In genomic region chr14:34331728-34332623, GRCh38 we compare ENCODE assay signal across 8 cellular contexts.
DNase-seq lines count a peak whose midpoint lies in the region; ATAC-seq and TF ChIP-seq lines count a peak whose summit lies in the region.

No MANE protein-coding gene starts in this region.

- DNase-seq in AG09309 (ENCODE audit: low read depth), result no peak
- DNase-seq in NCI-H2107 treated with DMSO at 0.1 percent for 48 hours (lab: John Stamatoyannopoulos, UW; ENCODE audit: unreplicated experiment), result peak; percentile 56
- DNase-seq in activated CD4-positive, CD25-positive, alpha-beta regulatory T cell (lab: John Stamatoyannopoulos, UW), result peak; percentile 15 to 31 (median 19)
- peak; percentile 8 for DNase-seq in cerebellum (ENCODE audit: low spot score)
- DNase-seq in medulla oblongata (ENCODE audit: extremely low spot score), result peak; percentile 66
- DNase-seq in stimulated activated CD8-positive, alpha-beta memory T cell treated with anti-CD3 and anti-CD28 coated beads, Interleukin-4, amount 100 ng/mL, for 4 hours (ENCODE audit: low read depth in 2 of 2, low spot score in 1 of 2), result peak; percentile 8 to 30

- H3K4me3 ChIP-seq in AG09309 (ENCODE audit: control insufficient read depth, low read depth, low read length), result no peak overlapping the region

- ATAC-seq in GM18861 (IDR thresholded peaks at IDR 0.05; ENCODE audit: unreplicated experiment), result peak; percentile 74
- ATAC-seq in HG03060 (IDR thresholded peaks at IDR 0.05; ENCODE audit: low read depth, unreplicated experiment), result peak; percentile 85

- peak; percentile 86 for TF ChIP-seq CTCF in AG09309 (IDR thresholded peaks at IDR 0.05; ENCODE audit: control insufficient read depth, insufficient read depth, low read depth, low read length, missing control alignments)
